In the genomic region with DNA sequence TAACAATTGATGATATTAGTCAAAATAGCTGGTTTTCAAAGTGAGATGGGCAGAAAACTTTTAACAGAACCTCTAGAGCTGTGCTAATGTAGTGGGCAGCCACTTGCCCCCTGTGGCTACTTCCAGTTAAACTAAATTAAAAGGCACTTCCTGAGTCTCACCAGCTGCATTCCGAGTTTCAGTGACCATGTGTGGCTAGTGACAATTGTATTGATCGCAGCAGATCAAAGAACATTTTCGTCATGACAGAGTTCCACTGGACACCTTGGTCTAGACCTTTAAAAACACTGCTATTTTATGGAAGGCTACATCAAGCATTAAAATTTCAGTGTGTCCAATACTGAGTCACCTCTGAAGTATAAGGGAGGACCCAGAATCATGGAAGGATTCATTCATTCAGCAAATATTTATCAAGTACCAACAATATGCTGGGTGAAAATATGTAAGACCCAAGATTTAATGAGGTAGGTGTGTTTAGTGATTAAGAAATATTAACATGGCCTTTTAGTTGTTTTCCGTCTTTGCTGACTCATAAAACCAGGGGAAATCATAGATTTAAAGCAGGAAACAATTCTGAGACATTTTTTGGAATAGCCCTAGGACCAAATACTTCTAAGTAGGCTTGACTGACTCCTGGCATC, we compare ENCODE assay signal across 1 cellular context.
TF ChIP-seq lines count a peak whose summit lies in the region.

No MANE protein-coding gene starts in this region.

TF ChIP-seq in A549, 52 proteins besides CTCF, POLR2A, EP300 and RAD21 (continued from another document):
- TF ChIP-seq FOSB (CRISPR knock-in tag; IDR thresholded peaks at IDR 0.05) (no peak), CEBPB (IDR thresholded peaks at IDR 0.05) (0 out of 4 replicates have a peak, but pooled peaks of 1 of the 2 experiments have one; percentile 6), JUNB (IDR thresholded peaks at IDR 0.05) (no peak)
